In the genomic region with DNA sequence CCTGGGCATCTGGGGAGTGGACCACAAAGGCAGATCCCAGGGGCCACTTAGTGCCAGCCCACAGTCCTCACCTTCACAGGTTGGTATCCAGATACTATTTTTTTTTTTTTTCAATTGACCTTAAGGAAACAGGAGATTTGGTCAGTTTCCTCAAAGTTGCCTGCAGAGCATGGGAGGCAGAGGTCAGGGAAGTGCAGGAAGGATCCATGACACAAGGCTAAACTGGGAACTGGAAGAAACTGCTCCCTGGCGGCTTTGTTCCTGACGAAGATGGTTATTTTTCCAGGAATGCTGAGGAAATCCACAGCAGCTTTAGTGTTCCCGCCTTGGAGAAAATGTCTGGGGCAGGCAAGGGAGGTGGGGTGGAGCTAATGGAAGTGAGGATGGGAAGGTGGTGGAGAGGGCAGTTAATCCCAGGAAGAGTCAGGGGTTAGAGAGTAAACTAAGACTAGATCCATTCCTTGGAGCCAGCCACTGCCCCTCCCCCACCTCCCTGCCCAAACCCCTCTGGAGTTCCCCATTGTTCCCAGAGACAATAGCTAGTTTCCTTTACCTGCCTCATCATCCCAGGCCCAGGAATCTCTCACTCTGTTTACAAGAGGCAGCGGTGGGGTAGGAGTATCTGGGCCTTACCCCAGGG, we compare ENCODE assay signal across 19 cellular contexts. TPM values are rescaled to one million over a fixed set of nuclear protein-coding genes. Genes with fewer than 3 reads are reported as not detected.
DNase-seq lines count a peak whose midpoint lies in the region; ATAC-seq and TF ChIP-seq lines count a peak whose summit lies in the region.
"Had no signal": no experiment of that assay in that cellular context is flagged by ENCODE, and none has a peak within 500 bp of the region (broad histone marks: within the 10 kb centered on the region; RNA-seq: fewer than 3 reads in every experiment).

No MANE protein-coding gene starts in this region.

- H3K4me3 Mint-ChIP-seq in WTC11 (no peak overlapping the region), neural progenitor cell (no peak overlapping the region)
- H3K4me3 Mint-ChIP-seq in CD8-positive, alpha-beta T cell = no peak overlapping the region
- H3K4me3 Mint-ChIP-seq: activated CD4-positive, alpha-beta T cell treated with anti-CD3 and anti-CD28 coated beads, Interleukin-2, amount 10 ng/mL, durations not matched to agents 24 days and 14 days; activated naive CD8-positive, alpha-beta T cell treated with anti-CD3 and anti-CD28 coated beads, Interleukin-2, amount 10 ng/mL, durations not matched to agents 7 days and 5 days; stimulated activated naive CD8-positive, alpha-beta T cell treated with anti-CD3 and anti-CD28 coated beads, Interleukin-15, Interleukin-2, amounts not matched to agents 100 ng/mL and 50 ng/mL, for 24 hours had no signal

- H3K4me1 Mint-ChIP-seq in WTC11 (peaks cover 60% of the 10 kb centered on the region), neural progenitor cell (peaks cover 26% of the 10 kb centered on the region)
- H3K4me1 Mint-ChIP-seq in CD8-positive, alpha-beta T cell (ENCODE audit: low read depth) = no peaks in the 10 kb centered on the region
- H3K4me1 Mint-ChIP-seq: activated CD4-positive, alpha-beta T cell treated with anti-CD3 and anti-CD28 coated beads, Interleukin-2, amount 10 ng/mL, durations not matched to agents 24 days and 14 days; activated naive CD8-positive, alpha-beta T cell treated with anti-CD3 and anti-CD28 coated beads, Interleukin-2, amount 10 ng/mL, durations not matched to agents 7 days and 5 days had no signal

- CTCF ChIA-PET in WTC11 (lab: Charles Lee) = interaction anchor here (0.6 to 3.7 kb wide), 13 partner anchors 10 to 54 kb away, joined by 3 to 28 read pairs (median 5); partner anchors contain the start of genes MYMX and SLC29A1
- CTCF ChIA-PET in CD8-positive, alpha-beta T cell (lab: Charles Lee) = interaction anchor here (1.4 to 3.0 kb wide), 2 partner anchors 19 to 30 kb away, joined by 5 to 13 read pairs; no protein-coding TSS in a partner anchor

- H4K20me1 ChIP-seq in neural progenitor cell (ENCODE audit: low read depth) = no peaks in the 10 kb centered on the region

- H3K9me3 Mint-ChIP-seq in WTC11 (no peaks in the 10 kb centered on the region), neural progenitor cell (no peaks in the 10 kb centered on the region)
- H3K9me3 Mint-ChIP-seq in CD8-positive, alpha-beta T cell = no peaks in the 10 kb centered on the region
- H3K9me3 Mint-ChIP-seq: activated CD4-positive, alpha-beta T cell treated with anti-CD3 and anti-CD28 coated beads, Interleukin-2, amount 10 ng/mL, durations not matched to agents 24 days and 14 days; activated naive CD8-positive, alpha-beta T cell treated with anti-CD3 and anti-CD28 coated beads, Interleukin-2, amount 10 ng/mL, durations not matched to agents 7 days and 5 days; stimulated activated naive CD8-positive, alpha-beta T cell treated with anti-CD3 and anti-CD28 coated beads, Interleukin-15, Interleukin-2, amounts not matched to agents 100 ng/mL and 50 ng/mL, for 24 hours had no signal

- peak overlapping the region; percentile 61 for H2AFZ ChIP-seq in neural progenitor cell (replicated peaks)

- 59% methylated on average over 4 of the region's 4 CpGs for WGBS in right cardiac atrium

- POLR2A ChIA-PET in WTC11 (lab: Charles Lee) = interaction anchor here (0.6 to 1.9 kb wide), 7 partner anchors 9 to 69 kb away, joined by 3 to 21 read pairs (median 9); partner anchors contain the start of genes HSP90AB1, MYMX and SLC29A1
- POLR2A ChIA-PET in CD8-positive, alpha-beta T cell (lab: Charles Lee) = no interaction called here

- H3K9me3 ChIP-seq in right cardiac atrium (ENCODE audit: control insufficient read depth, low read length) (no peaks in the 10 kb centered on the region), neural progenitor cell (ENCODE audit: low read depth) (no peaks in the 10 kb centered on the region)
- H3K9me3 ChIP-seq in CD8-positive, alpha-beta T cell (ENCODE audit: low read length) = no peaks in the 10 kb centered on the region
- H3K9me3 ChIP-seq: ovary had no signal

- H3K27me3 ChIP-seq in right cardiac atrium (ENCODE audit: control insufficient read depth, insufficient read depth) (no peaks in the 10 kb centered on the region), neural progenitor cell (no peaks in the 10 kb centered on the region)
- H3K27me3 ChIP-seq in CD8-positive, alpha-beta T cell (ENCODE audit: insufficient read depth, low read length) = no peaks in the 10 kb centered on the region
- H3K27me3 ChIP-seq: ovary had no signal

- ATAC-seq in WTC11 (peak; percentile 86), right cardiac atrium (peak in 1 of 2 donors; percentile 75), GM18498 (IDR thresholded peaks at IDR 0.05; ENCODE audit: unreplicated experiment) (no peak)
- ATAC-seq in CD8-positive, alpha-beta T cell = no peak

- H3K27me3 Mint-ChIP-seq in WTC11 (ENCODE audit: low read depth) = no peaks in the 10 kb centered on the region; the same call in 1 of the 2 replicates
- H3K27me3 Mint-ChIP-seq in neural progenitor cell (ENCODE audit: insufficient read depth, low read depth) = peaks cover 7% of the 10 kb centered on the region
- H3K27me3 Mint-ChIP-seq in CD8-positive, alpha-beta T cell (ENCODE audit: low read depth) = peaks cover 5% of the 10 kb centered on the region

- H3K36me3 ChIP-seq in neural progenitor cell = no peaks in the 10 kb centered on the region
- no peaks in the 10 kb centered on the region for H3K36me3 ChIP-seq in CD8-positive, alpha-beta T cell (ENCODE audit: insufficient read depth, low read length)
- H3K36me3 ChIP-seq: ovary had no signal

- H3K36me3 Mint-ChIP-seq in WTC11 (no peaks in the 10 kb centered on the region), neural progenitor cell (no peaks in the 10 kb centered on the region)
- no peaks in the 10 kb centered on the region for H3K36me3 Mint-ChIP-seq in CD8-positive, alpha-beta T cell
- H3K36me3 Mint-ChIP-seq: activated naive CD8-positive, alpha-beta T cell treated with anti-CD3 and anti-CD28 coated beads, Interleukin-2, amount 10 ng/mL, durations not matched to agents 7 days and 5 days had no signal

- H3F3A ChIP-seq in neural progenitor cell (ENCODE audit: low read depth) = peaks cover 32% of the 10 kb centered on the region

- H3K4me3 ChIP-seq in right cardiac atrium (ENCODE audit: low read length) (no peak overlapping the region), neural progenitor cell (no peak overlapping the region)
- no peak overlapping the region for H3K4me3 ChIP-seq in CD8-positive, alpha-beta T cell (ENCODE audit: low read depth, low read length)
- H3K4me3 ChIP-seq: ovary had no signal

- peak; percentile 88 for DNase-seq in ELF-1 (ENCODE audit: low read depth, low spot score)
- DNase-seq in WTC11 (ENCODE audit: low spot score) = peak; percentile 79
- DNase-seq in right cardiac atrium = no peak
- peak; percentile 69 for DNase-seq in neural progenitor cell (ENCODE audit: low spot score)
- no peak for DNase-seq in NCI-H1694 treated with DMSO at 0.1 percent for 48 hours (lab: John Stamatoyannopoulos, UW)
- DNase-seq in CD8-positive, alpha-beta T cell = no peak
- DNase-seq in DMS79 treated with DMSO at 0.1 percent for 48 hours (lab: John Stamatoyannopoulos, UW) = no peak
- DNase-seq: activated CD4-positive, alpha-beta T cell treated with anti-CD3 and anti-CD28 coated beads, Interleukin-2, amount 10 ng/mL, durations not matched to agents 24 days and 14 days; activated naive CD8-positive, alpha-beta T cell treated with anti-CD3 and anti-CD28 coated beads, Interleukin-2, amount 10 ng/mL, durations not matched to agents 7 days and 5 days; caudate nucleus; NCI-H510A; ovary; stimulated activated CD4-positive, alpha-beta T cell treated with anti-CD3 and anti-CD28 coated beads, Interleukin-12 subunit alpha, Interleukin-12 subunit beta, amount 100 ng/mL, for 4 hours had no signal

- no peak for TF ChIP-seq CTCF in WTC11 (IDR thresholded peaks at IDR 0.05)
- no peak for TF ChIP-seq CTCF in neural progenitor cell (IDR thresholded peaks at IDR 0.05)
- no peak for TF ChIP-seq CTCF in CD8-positive, alpha-beta T cell (IDR thresholded peaks at IDR 0.05)

- peak overlapping the region; percentile 100 for H3K27ac Mint-ChIP-seq in WTC11
- H3K27ac Mint-ChIP-seq in neural progenitor cell = no peak overlapping the region
- H3K27ac Mint-ChIP-seq in CD8-positive, alpha-beta T cell = no peak overlapping the region
- H3K27ac Mint-ChIP-seq: activated CD4-positive, alpha-beta T cell treated with anti-CD3 and anti-CD28 coated beads, Interleukin-2, amount 10 ng/mL, durations not matched to agents 24 days and 14 days; activated naive CD8-positive, alpha-beta T cell treated with anti-CD3 and anti-CD28 coated beads, Interleukin-2, amount 10 ng/mL, durations not matched to agents 7 days and 5 days; stimulated activated naive CD8-positive, alpha-beta T cell treated with anti-CD3 and anti-CD28 coated beads, Interleukin-15, Interleukin-2, amounts not matched to agents 100 ng/mL and 50 ng/mL, for 24 hours had no signal

- intact Hi-C loops in right cardiac atrium (cut with DNase I) = no loop called here
- intact Hi-C loops in CD8-positive, alpha-beta T cell (cut with DNase I, micrococcal nuclease) = no loop called here

- H3K27ac ChIP-seq in right cardiac atrium (ENCODE audit: low read length) (peak overlapping the region; percentile 82), neural progenitor cell (no peak overlapping the region)
- H3K27ac ChIP-seq in CD8-positive, alpha-beta T cell (ENCODE audit: low read depth, low read length) = no peak overlapping the region
- H3K27ac ChIP-seq: ovary had no signal

- H3K4me1 ChIP-seq in right cardiac atrium (ENCODE audit: control insufficient read depth, insufficient read depth, low read length) (peaks cover 6% of the 10 kb centered on the region), neural progenitor cell (peaks cover 37% of the 10 kb centered on the region)
- H3K4me1 ChIP-seq in CD8-positive, alpha-beta T cell (ENCODE audit: insufficient read depth, low read length) = no peaks in the 10 kb centered on the region

- peak overlapping the region; percentile 58 for H3K4me2 ChIP-seq in neural progenitor cell

- H3K79me2 ChIP-seq in neural progenitor cell (ENCODE audit: low read depth) = no peaks in the 10 kb centered on the region

- H3K9ac ChIP-seq in neural progenitor cell = no peak overlapping the region

RNA-seq across cellular contexts. Expression of gene MYMX, which starts 14.3 kb away (rescaled TPM):
- total RNA-seq in WTC11 (2021) = 3.9 to 7.5 TPM (median 6.4 TPM) in 3 replicates
- 1 to 10 TPM in 1 of 4 donors, under 1 TPM in 3; 0.54 to 2.3 (median 0.77) TPM for total RNA-seq in right cardiac atrium
- polyA plus RNA-seq in right cardiac atrium = 0.88 TPM
- 0.54 and 1.5 TPM in 2 replicates for total RNA-seq in neural progenitor cell (ENCODE audit: low replicate concordance)
- total RNA-seq in CD8-positive, alpha-beta T cell = not detected
- total RNA-seq: activated CD4-positive, alpha-beta T cell treated with anti-CD3 and anti-CD28 coated beads, Interleukin-2, amount 10 ng/mL, durations not matched to agents 24 days and 14 days; activated naive CD8-positive, alpha-beta T cell treated with anti-CD3 and anti-CD28 coated beads, Interleukin-2, amount 10 ng/mL, durations not matched to agents 7 days and 5 days; frontal cortex; kidney epithelial cell; SK-MEL-5 had no signal
- polyA plus RNA-seq: AG04450 had no signal

RNA-seq across cellular contexts. Expression of gene SLC29A1, which starts 20.9 kb away (rescaled TPM):
- 131 to 139 TPM (median 132 TPM) in 3 replicates for total RNA-seq in WTC11 (2021)
- total RNA-seq in right cardiac atrium = 100 to 1,000 TPM; 129 to 177 (median 144) TPM
- polyA plus RNA-seq in right cardiac atrium = 63.2 TPM
- 34.8 and 69.7 TPM in 2 replicates for total RNA-seq in neural progenitor cell (ENCODE audit: low replicate concordance)
- total RNA-seq in CD8-positive, alpha-beta T cell = 1 to 10 TPM in 1 of 2 experiments, under 1 TPM in 1; 0.79 to 1.2 TPM

RNA-seq across cellular contexts. Expression of gene CAPN11, which starts 43.8 kb away (rescaled TPM):
- 2.3 to 3.3 TPM (median 3.2 TPM) in 3 replicates for total RNA-seq in WTC11 (2021)
- under 1 TPM in 1 of 4 donors, not detected in 3; 0.38 TPM for total RNA-seq in right cardiac atrium
- polyA plus RNA-seq in right cardiac atrium = 0.27 TPM
- total RNA-seq in neural progenitor cell (ENCODE audit: low replicate concordance) = 0.40 and 0.49 TPM in 2 replicates
- under 1 TPM; 0.22 to 0.27 TPM for total RNA-seq in CD8-positive, alpha-beta T cell
- total RNA-seq: activated naive CD8-positive, alpha-beta T cell treated with anti-CD3 and anti-CD28 coated beads, Interleukin-2, amount 10 ng/mL, durations not matched to agents 7 days and 5 days; frontal cortex; kidney epithelial cell; SK-MEL-5 had no signal

RNA-seq across cellular contexts. Expression of gene HSP90AB1, which starts 44.4 kb away (rescaled TPM):
- total RNA-seq in WTC11 (2021) (2,159 to 2,172 TPM (median 2,171 TPM) in 3 replicates), right cardiac atrium (100 to 1,000 TPM; 677 to 993 (median 871) TPM), neural progenitor cell (ENCODE audit: low replicate concordance) (1,851 and 2,068 TPM in 2 replicates)
- 586 TPM for polyA plus RNA-seq in right cardiac atrium
- 100 to 1,000 TPM; 561 to 585 TPM for total RNA-seq in CD8-positive, alpha-beta T cell

RNA-seq across cellular contexts. Expression of gene SLC35B2, which starts 54.9 kb away (rescaled TPM):
- total RNA-seq in WTC11 (2021) (28.9 to 36.7 TPM (median 30.8 TPM) in 3 replicates), right cardiac atrium (10 to 100 TPM; 21.0 to 25.2 (median 23.0) TPM), neural progenitor cell (ENCODE audit: low replicate concordance) (33.9 and 47.0 TPM in 2 replicates)
- polyA plus RNA-seq in right cardiac atrium = 15.8 TPM
- total RNA-seq in CD8-positive, alpha-beta T cell = 1 to 10 TPM; 6.3 to 6.4 TPM

Comparison
In these comparisons a context has a peak if more than half of its experiments do, and no peak if none do; other contexts are left out.
1. DNase-seq: peak in ELF-1 (single experiment), WTC11 (single experiment) and neural progenitor cell (single experiment); none in right cardiac atrium (0 of 3), NCI-H1694 treated with DMSO at 0.1 percent for 48 hours (single experiment), CD8-positive, alpha-beta T cell (0 of 7) and DMS79 treated with DMSO at 0.1 percent for 48 hours (single experiment).
2. RNA of gene SLC29A1, which starts 20.9 kb away (total RNA-seq): 129 to 177 TPM in right cardiac atrium, 131 to 139 TPM in WTC11 and 34.8 to 69.7 TPM in neural progenitor cell; 0.79 to 1.2 TPM in CD8-positive, alpha-beta T cell; every median in the first group is over 10 times any median in the second.